Comparison of ENCODE assay signal across 18 cellular contexts in the genomic region with DNA sequence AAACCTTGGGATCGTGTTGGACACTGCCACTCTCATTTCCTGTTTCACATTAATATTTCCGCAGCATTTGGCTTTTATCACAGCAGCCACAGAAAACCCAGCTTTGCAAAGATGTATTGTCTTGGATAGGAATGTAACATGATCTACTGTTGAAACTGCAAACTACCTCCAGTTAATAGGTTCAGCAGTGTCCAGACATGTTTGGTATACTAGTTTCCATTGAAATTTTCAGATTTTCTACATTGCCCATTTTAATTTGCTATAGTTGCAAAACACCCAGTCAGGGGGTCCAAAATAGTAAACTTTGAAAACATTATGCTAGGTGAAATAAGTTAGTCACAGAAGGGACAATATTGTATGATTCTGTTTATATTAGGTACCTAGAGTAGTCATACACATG. TPM values are rescaled to one million over a fixed set of nuclear protein-coding genes. Genes with fewer than 3 reads are reported as not detected.
DNase-seq lines count a peak whose midpoint lies in the region; ATAC-seq and TF ChIP-seq lines count a peak whose summit lies in the region.
"Had no signal": no experiment of that assay in that cellular context is flagged by ENCODE, and none has a peak within 500 bp of the region (broad histone marks: within the 10 kb centered on the region; RNA-seq: fewer than 3 reads in every experiment).

No MANE protein-coding gene starts in this region.

- TF ChIP-seq CTCF in SK-N-SH (IDR thresholded peaks at IDR 0.05) = no peak
- no peak for TF ChIP-seq CTCF in sigmoid colon (IDR thresholded peaks at IDR 0.05)

- H2AFZ ChIP-seq in SK-N-SH (ENCODE audit: low read depth) = no peak overlapping the region

- H3K4me2 ChIP-seq in SK-N-SH = 0 out of 2 replicates have a peak overlapping the region, but pooled peaks have one; percentile 8

- CTCF ChIA-PET in SK-N-SH (lab: Yijun Ruan, JAX) = interaction anchor here (0.7 kb wide), 1 partner anchor 20 kb away, joined by 3 read pairs; no protein-coding TSS in a partner anchor

- 67% methylated on average over 2 of the region's 2 CpGs for WGBS in SK-N-SH (ENCODE audit: low lambda C conversion rate)
- WGBS in sigmoid colon, 2 donors = 70 to 78% methylated on average over 2 of the region's 2 CpGs

- no peaks in the 10 kb centered on the region for H3K9me2 ChIP-seq in SK-N-SH

- DNase-seq in SK-N-SH (no peak), NCI-H69 (lab: John Stamatoyannopoulos, UW) (peak; percentile 81), dermis microvascular lymphatic vessel endothelial cell (ENCODE audit: low read depth in 2 of 2) (peak; percentile 26 to 34), sigmoid colon (no peak), D341Med (ENCODE audit: low spot score) (no peak)
- DNase-seq: activated CD4-positive, alpha-beta T cell treated with anti-CD3 and anti-CD28 coated beads, Interleukin-2, amount 10 ng/mL, durations not matched to agents 24 days and 14 days; activated naive CD4-positive, alpha-beta T cell treated with anti-CD3 and anti-CD28 coated beads, Interleukin-2, amount 50 U/mL, for 16 hours; brain microvascular endothelial cell; GF-D8; HFFc6; NCI-H1436 treated with DMSO at 0.1 percent for 48 hours; SHP77; stimulated activated naive CD4-positive, alpha-beta T cell treated with Interleukin-2 at 50 U/mL for 16 hours; upper lobe of left lung had no signal

- H3K79me2 ChIP-seq in SK-N-SH (ENCODE audit: insufficient read depth) = no peaks in the 10 kb centered on the region

- no peaks in the 10 kb centered on the region for H3F3A ChIP-seq in SK-N-SH (replicated peaks; ENCODE audit: insufficient read depth)

- TF ChIP-seq EP300 in SK-N-SH (IDR thresholded peaks at IDR 0.05; ENCODE audit: borderline replicate concordance in 1 of 2, low read depth in 1 of 2, low read length in 1 of 2) (no peak), sigmoid colon (IDR thresholded peaks at IDR 0.05) (no peak)

- H3K27me3 ChIP-seq in SK-N-SH (ENCODE audit: insufficient read depth) = no peaks in the 10 kb centered on the region
- no peaks in the 10 kb centered on the region for H3K27me3 ChIP-seq in sigmoid colon
- H3K27me3 ChIP-seq: upper lobe of left lung had no signal

- no peak for TF ChIP-seq POLR2A in sigmoid colon (IDR thresholded peaks at IDR 0.05)

- H3K36me3 ChIP-seq in SK-N-SH (replicated peaks in 1 of 2; ENCODE audit: control insufficient read depth in 1 of 2, insufficient read depth in 2 of 2, low read length in 1 of 2) (no peaks in the 10 kb centered on the region), sigmoid colon (no peaks in the 10 kb centered on the region)
- H3K36me3 ChIP-seq: brain microvascular endothelial cell, upper lobe of left lung had no signal

- ATAC-seq in SK-N-SH treated with all-trans-retinoic acid at 6 μM for 48 hours = no peak
- no peak for ATAC-seq in HG03520 (IDR thresholded peaks at IDR 0.05; ENCODE audit: unreplicated experiment)
- ATAC-seq in GM21576 (IDR thresholded peaks at IDR 0.05; ENCODE audit: unreplicated experiment) = no peak
- ATAC-seq: left lobe of liver had no signal

- POLR2A ChIA-PET in SK-N-SH (lab: Yijun Ruan, JAX) = no interaction called here

- no peaks in the 10 kb centered on the region for H4K20me1 ChIP-seq in SK-N-SH (ENCODE audit: insufficient read depth)

- H3K27ac ChIP-seq in SK-N-SH (ENCODE audit: low read depth in 2 of 2, low read length in 1 of 2) (no peak overlapping the region), sigmoid colon (no peak overlapping the region)
- H3K27ac ChIP-seq: brain microvascular endothelial cell, upper lobe of left lung had no signal

- no peak overlapping the region for H3K9ac ChIP-seq in SK-N-SH

- H3K9me3 ChIP-seq in SK-N-SH (no peaks in the 10 kb centered on the region), sigmoid colon (no peaks in the 10 kb centered on the region)
- H3K9me3 ChIP-seq: upper lobe of left lung had no signal

- H3K4me3 ChIP-seq in SK-N-SH (ENCODE audit: low read depth in 2 of 2, low read length in 1 of 2) (no peak overlapping the region), sigmoid colon (no peak overlapping the region)
- H3K4me3 ChIP-seq: upper lobe of left lung had no signal

- no peak for TF ChIP-seq RAD21 in SK-N-SH (IDR thresholded peaks at IDR 0.05; ENCODE audit: low read length)

- H3K4me1 ChIP-seq in SK-N-SH (ENCODE audit: control insufficient read depth in 1 of 2, insufficient read depth in 2 of 2, low read depth in 1 of 2, low read length in 1 of 2) (peaks cover 7 to 9% of the 10 kb centered on the region in 2 experiments; a peak in 2 of 4 replicates), sigmoid colon (peaks cover 0 to 20% (median 10%) of the 10 kb centered on the region in 4 donors)

- intact Hi-C loops in sigmoid colon (cut with DNase I) = loop anchor here (10.0 kb wide), 1 partner anchor 389 kb away; the partner anchor contains the start of gene CASP8AP2

TF ChIP-seq in SK-N-SH, 30 proteins besides CTCF, POLR2A, EP300 and RAD21 (continues in another document):
- no peak for TF ChIP-seq EZH2phosphoT487 (IDR thresholded peaks at IDR 0.05; ENCODE audit: borderline replicate concordance, low read depth)
- no peak for TF ChIP-seq TAF1 (IDR thresholded peaks at IDR 0.05; ENCODE audit: borderline replicate concordance, low read depth, low read length)
- no peak for TF ChIP-seq JUND (IDR thresholded peaks at IDR 0.05)
- TF ChIP-seq SMC3 (IDR thresholded peaks at IDR 0.05; ENCODE audit: low read depth, low read length) = no peak
- TF ChIP-seq NFIC (IDR thresholded peaks at IDR 0.05; ENCODE audit: borderline replicate concordance) = no peak
- no peak for TF ChIP-seq ELF1 (IDR thresholded peaks at IDR 0.05)
- no peak for TF ChIP-seq CHD2 (IDR thresholded peaks at IDR 0.05; ENCODE audit: low read length, partially characterized antibody)
- no peak for TF ChIP-seq IRF3 (IDR thresholded peaks at IDR 0.05; ENCODE audit: low read depth, low read length)
- no peak for TF ChIP-seq MXI1 (IDR thresholded peaks at IDR 0.05; ENCODE audit: low read depth, low read length)

TF ChIP-seq in SK-N-SH treated with all-trans-retinoic acid at 6 μM for 48 hours, 23 proteins besides CTCF, POLR2A, EP300 and RAD21:
- no peak for TF ChIP-seq ZFP30 (CRISPR knock-in tag; IDR thresholded peaks at IDR 0.05)
- TF ChIP-seq ESRRG (CRISPR knock-in tag; IDR thresholded peaks at IDR 0.05) = no peak
- TF ChIP-seq ZNF565 (CRISPR knock-in tag; conservative IDR thresholded peaks at IDR 0.05; ENCODE audit: low read depth) = no peak
- no peak for TF ChIP-seq OSR1 (CRISPR knock-in tag; IDR thresholded peaks at IDR 0.05)
- TF ChIP-seq TCF4 (CRISPR knock-in tag; IDR thresholded peaks at IDR 0.05; ENCODE audit: borderline replicate concordance) = no peak
- no peak for TF ChIP-seq TOX (CRISPR knock-in tag; IDR thresholded peaks at IDR 0.05; ENCODE audit: borderline replicate concordance)
- no peak for TF ChIP-seq SNAI2 (CRISPR knock-in tag; IDR thresholded peaks at IDR 0.05)
- TF ChIP-seq PATZ1 (CRISPR knock-in tag; IDR thresholded peaks at IDR 0.05; ENCODE audit: borderline replicate concordance) = no peak
- TF ChIP-seq RARB (CRISPR knock-in tag; IDR thresholded peaks at IDR 0.05) = no peak
- TF ChIP-seq, protein P1, sequence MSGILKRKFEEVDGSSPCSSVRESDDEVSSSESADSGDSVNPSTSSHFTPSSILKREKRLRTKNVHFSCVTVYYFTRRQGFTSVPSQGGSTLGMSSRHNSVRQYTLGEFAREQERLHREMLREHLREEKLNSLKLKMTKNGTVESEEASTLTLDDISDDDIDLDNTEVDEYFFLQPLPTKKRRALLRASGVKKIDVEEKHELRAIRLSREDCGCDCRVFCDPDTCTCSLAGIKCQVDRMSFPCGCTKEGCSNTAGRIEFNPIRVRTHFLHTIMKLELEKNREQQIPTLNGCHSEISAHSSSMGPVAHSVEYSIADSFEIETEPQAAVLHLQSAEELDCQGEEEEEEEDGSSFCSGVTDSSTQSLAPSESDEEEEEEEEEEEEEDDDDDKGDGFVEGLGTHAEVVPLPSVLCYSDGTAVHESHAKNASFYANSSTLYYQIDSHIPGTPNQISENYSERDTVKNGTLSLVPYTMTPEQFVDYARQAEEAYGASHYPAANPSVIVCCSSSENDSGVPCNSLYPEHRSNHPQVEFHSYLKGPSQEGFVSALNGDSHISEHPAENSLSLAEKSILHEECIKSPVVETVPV (CRISPR knock-in tag; IDR thresholded peaks at IDR 0.05) = no peak

RNA-seq across cellular contexts. Expression of gene ANKRD6, which starts 3.3 kb away (rescaled TPM):
- 2.0 and 2.6 TPM in 2 replicates for polyA plus RNA-seq in SK-N-SH (2012; rRNA removed)
- polyA plus RNA-seq in SK-N-SH (2012; cell fraction: cytosol; rRNA removed) = 1.2 and 1.8 TPM in 2 replicates
- polyA plus RNA-seq in SK-N-SH (2012; cell fraction: nucleus; rRNA removed) = 7.1 and 7.2 TPM in 2 replicates
- 4.9 and 14.4 TPM in 2 replicates for total RNA-seq in dermis microvascular lymphatic vessel endothelial cell
- total RNA-seq in sigmoid colon = 10 to 100 TPM in 3 of 4 donors, 1 to 10 TPM in 1; 8.0 to 21.6 (median 17.3) TPM
- polyA plus RNA-seq in sigmoid colon = 1 to 10 TPM; 1.7 to 4.8 (median 2.3) TPM
- total RNA-seq: HFFc6 had no signal

RNA-seq across cellular contexts. Expression of gene RRAGD, which starts 24.2 kb away (rescaled TPM):
- polyA plus RNA-seq in SK-N-SH (2012; rRNA removed) (0.05 and 0.07 TPM in 2 replicates), sigmoid colon (10 to 100 TPM in 1 of 3 donors, 1 to 10 TPM in 2; 2.8 to 12.0 (median 6.7) TPM)
- 0.09 and 0.28 TPM in 2 replicates for polyA plus RNA-seq in SK-N-SH (2012; cell fraction: cytosol; rRNA removed)
- polyA plus RNA-seq in SK-N-SH (2012; cell fraction: nucleus; rRNA removed) = 0.01 and 0.02 TPM in 2 replicates
- total RNA-seq in dermis microvascular lymphatic vessel endothelial cell (0.26 and 0.76 TPM in 2 replicates), sigmoid colon (10 to 100 TPM; 11.8 to 19.8 (median 13.3) TPM)
- total RNA-seq: HFFc6 had no signal

Comparison
In these comparisons a context has a peak if more than half of its experiments do, and no peak if none do; other contexts are left out.
1. DNase-seq: peak in NCI-H69 (single experiment) and dermis microvascular lymphatic vessel endothelial cell (2 of 2); none in SK-N-SH (single experiment), sigmoid colon (single experiment) and D341Med (single experiment).